19 cellular contexts compared by ENCODE assay signal in the genomic region with DNA sequence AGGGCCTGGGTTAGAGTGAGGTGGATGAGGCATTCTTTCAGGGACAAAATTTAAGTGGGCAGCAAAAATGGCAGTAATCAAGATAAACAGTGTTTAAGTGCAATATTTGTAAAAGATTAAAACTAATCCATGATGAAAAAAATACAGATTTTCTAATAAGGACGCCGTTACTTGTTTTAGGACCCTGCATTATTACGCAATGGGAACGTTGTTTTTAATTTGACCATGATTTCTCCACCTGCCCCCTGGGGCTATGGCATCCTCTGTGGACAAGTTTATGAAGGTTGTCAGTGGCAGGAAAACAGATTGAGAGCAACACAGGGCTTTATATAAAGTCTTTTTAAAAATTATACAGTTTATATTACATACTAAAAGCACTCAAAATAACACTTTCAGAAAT.
DNase-seq lines count a peak whose midpoint lies in the region; ATAC-seq, FAIRE-seq and TF ChIP-seq lines count a peak whose summit lies in the region.
"Had no signal": no experiment of that assay in that cellular context is flagged by ENCODE, and none has a peak within 500 bp of the region (broad histone marks: within the 10 kb centered on the region; RNA-seq: fewer than 3 reads in every experiment).

No MANE protein-coding gene starts in this region.

- H3K27me3 ChIP-seq in HepG2 (ENCODE audit: control insufficient read depth in 1 of 2, insufficient read depth in 2 of 2, low read length in 2 of 2) (no peaks in the 10 kb centered on the region), right lobe of liver (no peaks in the 10 kb centered on the region), K562 (ENCODE audit: control insufficient read depth in 2 of 2, insufficient read depth in 2 of 2, low read length in 2 of 2) (no peaks in the 10 kb centered on the region)
- H3K27me3 ChIP-seq: BLaER1 treated with 17β-estradiol and CSF1 and Interleukin-3, amounts not matched to agents 10 nM and 100 nM had no signal

- no peak overlapping the region for H3K4me3 ChIP-seq in HepG2 (replicated peaks in 1 of 3; ENCODE audit: insufficient read depth in 1 of 3, low read depth in 2 of 3, low read length in 3 of 3)
- no peak overlapping the region for H3K4me3 ChIP-seq in right lobe of liver
- H3K4me3 ChIP-seq in K562 = no peak overlapping the region
- H3K4me3 ChIP-seq: A549; BLaER1 treated with 17β-estradiol and CSF1 and Interleukin-3, amounts not matched to agents 10 nM and 100 nM had no signal

- DNase-seq in HepG2 (ENCODE audit: low spot score) = no peak
- DNase-seq in right lobe of liver = no peak
- no peak for DNase-seq in K562 (ENCODE audit: extremely low read depth in 1 of 4, low spot score in 3 of 4)
- no peak for DNase-seq in NCI-H2081 (lab: John Stamatoyannopoulos, UW)
- DNase-seq: AML-193; Caco-2; Calu3; CD4-positive, alpha-beta T cell; CD8-positive, alpha-beta T cell; DMS79 treated with DMSO at 0.1 percent for 48 hours; GF-D8 had no signal

- H3K36me3 ChIP-seq in HepG2 (replicated peaks in 1 of 2; ENCODE audit: control insufficient read depth in 1 of 2, insufficient read depth in 2 of 2, low read length in 2 of 2) = no peaks in the 10 kb centered on the region
- no peaks in the 10 kb centered on the region for H3K36me3 ChIP-seq in right lobe of liver
- H3K36me3 ChIP-seq in K562 (ENCODE audit: control insufficient read depth, insufficient read depth, low read length) = no peaks in the 10 kb centered on the region
- H3K36me3 ChIP-seq: BLaER1 treated with 17β-estradiol and CSF1 and Interleukin-3, amounts not matched to agents 10 nM and 100 nM had no signal

- TF ChIP-seq POLR2A in HepG2 (IDR thresholded peaks at IDR 0.05; ENCODE audit: insufficient read depth in 1 of 2, low read depth in 2 of 2, low read length in 2 of 2) = no peak
- TF ChIP-seq POLR2A in right lobe of liver (IDR thresholded peaks at IDR 0.05) = no peak
- TF ChIP-seq POLR2A in K562 (conservative IDR thresholded peaks at IDR 0.05) = no peak

- TF ChIP-seq EP300 in HepG2 (IDR thresholded peaks at IDR 0.05; ENCODE audit: low read depth in 2 of 2, low read length in 2 of 2) (no peak), HepG2 (CRISPR knock-in tag; IDR thresholded peaks at IDR 0.05; ENCODE audit: borderline replicate concordance) (no peak), K562 (IDR thresholded peaks at IDR 0.05; ENCODE audit: low read length) (no peak)

- CTCF ChIA-PET in HepG2 (lab: Yijun Ruan, JAX; ENCODE audit: low intra/inter-chr PET ratio, low total read pairs) (no interaction called here), K562 (lab: Yijun Ruan, JAX; ENCODE audit: low intra/inter-chr PET ratio) (no interaction called here)

- H3K4me2 ChIP-seq in HepG2 (ENCODE audit: low read depth, low read length) (no peak overlapping the region), K562 (ENCODE audit: insufficient read depth, low read length) (no peak overlapping the region)
- H3K4me2 ChIP-seq: A549; BLaER1 treated with 17β-estradiol and CSF1 and Interleukin-3, amounts not matched to agents 10 nM and 100 nM had no signal

- no peak overlapping the region for H3K9ac ChIP-seq in HepG2 (ENCODE audit: insufficient read depth, low read depth, low read length)
- H3K9ac ChIP-seq in K562 (ENCODE audit: insufficient read depth in 1 of 2, low read depth in 2 of 2, low read length in 2 of 2) = no peak overlapping the region
- H3K9ac ChIP-seq: BLaER1 treated with 17β-estradiol and CSF1 and Interleukin-3, amounts not matched to agents 10 nM and 100 nM had no signal

- no TSS peak for BruUV-seq in HepG2 (replicated peaks; lab: Mats Ljungman, UMichigan)
- no TSS peak for BruUV-seq in K562 (replicated peaks; lab: Mats Ljungman, UMichigan)

- ATAC-seq in HepG2 = no peak
- ATAC-seq in right lobe of liver = no peak
- ATAC-seq in K562 = no peak
- ATAC-seq in HG03280 (IDR thresholded peaks at IDR 0.05; ENCODE audit: unreplicated experiment) = no peak
- ATAC-seq: A549; CD8-positive, alpha-beta T cell had no signal

- no peak for TF ChIP-seq CTCF in HepG2 (CRISPR knock-in tag; IDR thresholded peaks at IDR 0.05)
- TF ChIP-seq CTCF in right lobe of liver (IDR thresholded peaks at IDR 0.05) = no peak
- no peak for TF ChIP-seq CTCF in K562 (IDR thresholded peaks at IDR 0.05 in 2 of 3, conservative IDR thresholded peaks at IDR 0.05 in 1 of 3; ENCODE audit: insufficient read depth in 2 of 3, low read depth in 1 of 3, low read length in 3 of 3)

- intact Hi-C loops in HepG2 (cut with micrococcal nuclease; ENCODE audit: unreplicated experiment) = no loop called here
- intact Hi-C loops in right lobe of liver (cut with DNase I) = no loop called here
- intact Hi-C loops in K562 (cut with micrococcal nuclease) = no loop called here

- H3K4me1 ChIP-seq in HepG2 (ENCODE audit: insufficient read depth, low read length) (no peaks in the 10 kb centered on the region), right lobe of liver (no peaks in the 10 kb centered on the region), K562 (replicated peaks in 1 of 2; ENCODE audit: control insufficient read depth in 2 of 2, insufficient read depth in 2 of 2, low read length in 2 of 2) (no peaks in the 10 kb centered on the region)
- H3K4me1 ChIP-seq: A549; BLaER1 treated with 17β-estradiol and CSF1 and Interleukin-3, amounts not matched to agents 10 nM and 100 nM; Caco-2 had no signal

- FAIRE-seq in HepG2 (lab: Jason Lieb, UNC) (no peak), K562 (lab: Jason Lieb, UNC) (no peak)
- FAIRE-seq: A549, D721Med, GM12891, GM19239 had no signal

- H2AFZ ChIP-seq in HepG2 (ENCODE audit: low read length) = no peak overlapping the region
- no peak overlapping the region for H2AFZ ChIP-seq in K562 (ENCODE audit: low read depth, low read length)

- in situ Hi-C loops in HepG2 (cut with HindIII; ENCODE audit: extremely low pct_ligation_motif_present, low pct_unique_long_range_greater_than_20kb) = no loop called here
- in situ Hi-C loops in K562 (cut with MboI) = no loop called here

- no peaks in the 10 kb centered on the region for H3K79me2 ChIP-seq in HepG2 (ENCODE audit: insufficient read depth, low read length)
- no peaks in the 10 kb centered on the region for H3K79me2 ChIP-seq in K562 (ENCODE audit: control insufficient read depth, insufficient read depth, low read length)

- POLR2A ChIA-PET in HepG2 (lab: Yijun Ruan, JAX) = no interaction called here
- POLR2A ChIA-PET in K562 (lab: Yijun Ruan, JAX) = no interaction called here

- 2% methylated on average over 4 of the region's 4 CpGs for WGBS in HepG2 (ENCODE audit: low lambda C conversion rate)
- WGBS in right lobe of liver (ENCODE audit: insufficient coverage, low coverage, low lambda C conversion rate, missing lambda C conversion rate) = 71% methylated on average over 4 of the region's 4 CpGs
- WGBS in K562 (ENCODE audit: insufficient coverage, low coverage, missing lambda C conversion rate) = 64% methylated on average over 4 of the region's 4 CpGs

- H3K9me1 ChIP-seq in K562 (ENCODE audit: control insufficient read depth, insufficient read depth, low read length) = no peaks in the 10 kb centered on the region

- no peak for TF ChIP-seq RAD21 in HepG2 (CRISPR knock-in tag; IDR thresholded peaks at IDR 0.05)
- TF ChIP-seq RAD21 in K562 (CRISPR knock-in tag; conservative IDR thresholded peaks at IDR 0.05 in 1 of 2, IDR thresholded peaks at IDR 0.05 in 1 of 2) = no peak

- H3K9me3 ChIP-seq in HepG2 (ENCODE audit: low read length) (no peaks in the 10 kb centered on the region), right lobe of liver (no peaks in the 10 kb centered on the region), K562 (replicated peaks; ENCODE audit: control insufficient read depth, insufficient read depth, low read depth, low read length) (no peaks in the 10 kb centered on the region)
- H3K9me3 ChIP-seq: A549; BLaER1 treated with 17β-estradiol and CSF1 and Interleukin-3, amounts not matched to agents 10 nM and 100 nM; Caco-2 had no signal

- H3K27ac ChIP-seq in HepG2 (ENCODE audit: extremely low read length, insufficient read depth, low read length) (no peak overlapping the region), right lobe of liver (no peak overlapping the region), K562 (ENCODE audit: extremely low read depth, low read depth, low read length) (no peak overlapping the region)
- H3K27ac ChIP-seq: 22Rv1; A549; BLaER1 treated with 17β-estradiol and CSF1 and Interleukin-3, amounts not matched to agents 10 nM and 100 nM; C4-2B had no signal

- H4K20me1 ChIP-seq in HepG2 (ENCODE audit: insufficient read depth, low read length) (no peaks in the 10 kb centered on the region), K562 (replicated peaks; ENCODE audit: control insufficient read depth, insufficient read depth, low read length) (no peaks in the 10 kb centered on the region)
- H4K20me1 ChIP-seq: BLaER1 treated with 17β-estradiol and CSF1 and Interleukin-3, amounts not matched to agents 10 nM and 100 nM had no signal

TF ChIP-seq in HepG2, 621 proteins besides CTCF, POLR2A, EP300 and RAD21:
- TF ChIP-seq POGZ (CRISPR knock-in tag; IDR thresholded peaks at IDR 0.05) = no peak
- TF ChIP-seq CEBPB (IDR thresholded peaks at IDR 0.05; ENCODE audit: borderline replicate concordance, low read depth, low read length) = peak; percentile 66; the same call in 1 of the 2 replicates

TF ChIP-seq in K562, 482 proteins besides CTCF, POLR2A, EP300 and RAD21 (continues in another document):
- TF ChIP-seq CEBPG (CRISPR knock-in tag; IDR thresholded peaks at IDR 0.05) = no peak
- peak in 1 of 2 experiments; percentile 89; a peak in 2 of 4 replicates for TF ChIP-seq CEBPG (tag; conservative IDR thresholded peaks at IDR 0.05 in 1 of 2, IDR thresholded peaks at IDR 0.05 in 1 of 2)
